ENCODE assay signal across 8 cellular contexts in the genomic region with DNA sequence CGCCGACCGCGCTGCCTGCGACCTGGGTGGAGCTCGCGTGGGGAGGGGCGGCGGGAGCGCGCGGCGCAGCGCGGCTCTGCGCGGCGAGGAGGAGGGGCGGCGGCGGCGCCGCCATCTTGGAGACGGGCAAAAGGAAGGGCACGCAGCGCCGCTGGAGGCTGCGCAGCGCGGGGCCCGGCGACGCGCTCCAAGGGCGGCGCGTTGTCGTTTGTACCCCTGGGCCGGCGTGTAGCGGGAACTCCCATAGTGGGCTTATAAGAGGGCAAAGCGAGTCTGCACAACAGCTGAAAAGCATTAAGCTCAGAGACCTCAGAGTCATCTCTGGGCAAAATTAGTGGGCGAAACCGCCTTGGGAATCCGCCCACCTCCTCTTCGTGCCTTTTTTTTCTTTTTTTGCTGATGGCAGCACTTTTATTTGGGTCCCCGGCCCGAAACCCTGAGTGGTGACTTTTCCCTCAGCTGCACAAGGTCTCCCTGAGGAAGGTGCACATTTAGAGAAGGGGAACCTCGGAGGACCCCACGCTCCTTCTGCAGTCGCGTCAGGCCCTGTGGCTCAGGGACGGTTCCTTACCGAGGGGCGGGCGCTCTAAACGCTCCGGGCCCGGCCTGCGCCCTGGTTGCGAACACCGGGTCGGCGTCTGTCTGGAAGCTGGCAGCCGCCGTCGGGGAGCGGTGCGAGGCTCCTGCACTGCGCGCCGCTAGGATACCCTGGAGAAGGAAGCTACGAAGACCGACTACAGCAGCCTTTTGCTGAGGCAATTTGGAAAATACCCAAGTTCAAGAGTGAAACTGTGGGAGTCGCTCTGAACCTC. TPM values are rescaled to one million over a fixed set of nuclear protein-coding genes. Genes with fewer than 3 reads are reported as not detected.
DNase-seq lines count a peak whose midpoint lies in the region; ATAC-seq, FAIRE-seq and TF ChIP-seq lines count a peak whose summit lies in the region.

No MANE protein-coding gene starts in this region.

- H3K9me3 ChIP-seq in kidney (ENCODE audit: control insufficient read depth in 1 of 2, low read length in 2 of 2), result no peaks in the 10 kb centered on the region

- peaks cover 13% of the 10 kb centered on the region for H3K4me1 ChIP-seq in ACC112 (ENCODE audit: control insufficient read depth, insufficient read depth, low read length, unreplicated experiment)
- peaks cover 4 to 10% of the 10 kb centered on the region in 2 donors for H3K4me1 ChIP-seq in kidney (ENCODE audit: control insufficient read depth in 1 of 2, insufficient read depth in 1 of 2, low read depth in 1 of 2, low read length in 2 of 2)

- peak overlapping the region; percentile 23 to 88 for H3K9ac ChIP-seq in kidney (ENCODE audit: low read length in 2 of 2)

- no peak for TF ChIP-seq CTCF in kidney (IDR thresholded peaks at IDR 0.05; ENCODE audit: borderline replicate concordance, extremely low read depth, insufficient read depth)

- peak overlapping the region; percentile 57 for H2AFZ ChIP-seq in ACC112 (ENCODE audit: low read length, unreplicated experiment)

- H3K27ac ChIP-seq in ACC112 (ENCODE audit: low read depth, low read length), result peak overlapping the region; percentile 46
- peak overlapping the region; percentile 79 to 86 for H3K27ac ChIP-seq in kidney (ENCODE audit: low read depth in 2 of 2, low read length in 2 of 2)

- H3K4me3 ChIP-seq in ACC112 (ENCODE audit: low read depth, low read length), result peak overlapping the region; percentile 80
- peak overlapping the region; percentile 71 to 86 for H3K4me3 ChIP-seq in kidney (ENCODE audit: low read length in 2 of 2)

- peak; percentile 90 for ATAC-seq in GM18867 (IDR thresholded peaks at IDR 0.05; ENCODE audit: unreplicated experiment)
- peak; percentile 85 for ATAC-seq in HG03095 (IDR thresholded peaks at IDR 0.05; ENCODE audit: unreplicated experiment)

- FAIRE-seq in kidney (lab: Jason Lieb, UNC), result no peak

- H3K36me3 ChIP-seq in ACC112 (ENCODE audit: insufficient read depth, low read length) (no peaks in the 10 kb centered on the region), kidney (ENCODE audit: control insufficient read depth in 1 of 2, insufficient read depth in 2 of 2, low read length in 2 of 2) (no peaks in the 10 kb centered on the region)

- H3K27me3 ChIP-seq in ACC112 (ENCODE audit: insufficient read depth, low read length), result no peaks in the 10 kb centered on the region

- peaks cover 45% of the 10 kb centered on the region for H3K79me2 ChIP-seq in ACC112 (ENCODE audit: control insufficient read depth, insufficient read depth, low read length, unreplicated experiment)

- intact Hi-C loops in kidney (cut with DNase I), result no loop called here

- DNase-seq in NCI-H2196 treated with DMSO at 0.1 percent for 48 hours (lab: John Stamatoyannopoulos, UW; ENCODE audit: unreplicated experiment), result peak; percentile 49
- DNase-seq in activated CD4-positive, CD25-positive, alpha-beta regulatory T cell (lab: John Stamatoyannopoulos, UW), result peak; percentile 68 to 84 (median 76)
- DNase-seq in central memory CD4-positive, alpha-beta T cell, result peak; percentile 86
- DNase-seq in kidney, result peak; percentile 96
- DNase-seq in stimulated activated CD4-positive, alpha-beta T cell treated with anti-CD3 and anti-CD28 coated beads, Interleukin-15, amount 100 ng/mL, for 1 hour (ENCODE audit: low read depth in 1 of 2, low spot score in 1 of 2), result peak; percentile 79 to 84

RNA-seq across cellular contexts. Expression of gene MCMBP, which starts 0.4 kb away (rescaled TPM):
- 45.3 TPM for total RNA-seq in kidney
- polyA plus RNA-seq in kidney (ENCODE audit: insufficient read depth, low read depth, low replicate concordance), result 21.3 TPM

RNA-seq across cellular contexts. Expression of gene SEC23IP, which starts 19.5 kb away (rescaled TPM):
- total RNA-seq in kidney, result 65.2 TPM
- 13.3 TPM for polyA plus RNA-seq in kidney (ENCODE audit: insufficient read depth, low read depth, low replicate concordance)

Comparison
In these comparisons a context has a peak if more than half of its experiments do, and no peak if none do; other contexts are left out.
1. Peak in every context shown above with its lines: DNase-seq, ATAC-seq, H3K4me3 ChIP-seq and H3K27ac ChIP-seq.